ENCODE assay signal across 8 cellular contexts in the genomic region with DNA sequence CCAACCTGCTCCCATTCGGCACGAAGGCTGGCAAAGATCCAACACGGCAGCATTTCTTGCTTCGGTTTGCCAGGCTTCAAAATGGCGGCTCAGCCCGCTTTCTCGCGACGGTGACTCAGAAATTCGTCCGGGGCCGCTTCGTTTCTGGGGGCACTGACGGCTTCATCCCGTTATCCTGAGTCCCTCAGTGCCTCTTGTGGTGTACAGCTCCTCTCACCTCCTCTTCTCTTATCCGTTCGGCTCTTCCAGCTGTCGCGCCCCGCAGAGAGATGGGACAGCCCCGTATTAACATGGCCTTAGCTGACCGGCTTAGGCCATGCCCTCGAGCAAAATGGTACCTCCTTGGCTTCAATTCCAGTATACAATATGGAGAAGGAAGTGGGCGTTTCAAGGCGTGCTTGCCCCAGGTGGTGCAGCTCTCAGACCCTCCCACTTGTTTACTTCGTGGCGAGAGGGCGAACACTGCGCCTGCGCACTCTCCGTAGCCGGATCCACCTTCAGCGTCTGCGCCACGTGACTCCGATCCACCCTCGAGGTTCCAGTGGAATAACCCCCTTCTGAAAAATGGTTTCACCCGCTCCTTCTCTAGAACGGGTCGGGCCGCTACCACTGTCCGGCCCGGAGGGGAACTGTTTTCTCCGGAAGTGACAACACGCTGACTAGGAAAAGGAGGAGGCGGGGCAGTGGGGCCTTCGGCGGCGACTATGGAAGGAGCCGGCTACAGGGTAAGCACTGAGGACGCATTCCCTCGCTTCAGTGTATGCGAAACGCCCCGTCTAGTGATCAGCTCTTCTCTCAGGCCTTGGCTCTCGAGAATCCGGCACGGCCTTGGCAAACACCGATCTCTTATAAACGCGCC. TPM values are rescaled to one million over a fixed set of nuclear protein-coding genes. Genes with fewer than 3 reads are reported as not detected.
DNase-seq lines count a peak whose midpoint lies in the region; ATAC-seq lines count a peak whose summit lies in the region.

A gene (minus strand): TSS at position 336 of the 859 bp plus-strand sequence. CDS start 4,060 bp downstream, outside the sequence.
A gene (plus strand): TSS at position 683 of the 859 bp plus-strand sequence. CDS start 22 bp downstream, at position 705.

- H3K9ac ChIP-seq in NT2/D1 (ENCODE audit: insufficient read length, low read depth) (peak within 1 kb of the TSS; percentile 96), endocrine pancreas (ENCODE audit: control insufficient read depth, insufficient read depth, low read length) (peak within 1 kb of the TSS; percentile 99)

- no peaks in the 10 kb centered on the region for H3K9me3 Mint-ChIP-seq in activated CD8-positive, alpha-beta memory T cell treated with anti-CD3 and anti-CD28 coated beads, Interleukin-2, amount 10 ng/mL, durations not matched to agents 7 days and 5 days (ENCODE audit: low read depth)
- H3K9me3 Mint-ChIP-seq in memory B cell: no peaks in the 10 kb centered on the region

- H3K4me3 ChIP-seq in NT2/D1 (ENCODE audit: insufficient read length, low read depth) (peak within 1 kb of the TSS; percentile 94), endocrine pancreas (ENCODE audit: control insufficient read depth, insufficient read depth, low read length) (peak within 1 kb of the TSS; percentile 69)

- in situ Hi-C loops in Caki2 (cut with HindIII; ENCODE audit: low pct_unique_long_range_greater_than_20kb, low sequenced_read_pairs): no loop called here

- H3K9me3 ChIP-seq in NT2/D1 (ENCODE audit: insufficient read depth, low read length): no peaks in the 10 kb centered on the region
- H3K9me3 ChIP-seq in endocrine pancreas (ENCODE audit: control insufficient read depth, low read length): no peaks in the 10 kb centered on the region

- H3K27me3 ChIP-seq in NT2/D1 (ENCODE audit: insufficient read depth, insufficient read length): no peaks in the 10 kb centered on the region
- no peaks in the 10 kb centered on the region for H3K27me3 ChIP-seq in endocrine pancreas (ENCODE audit: control insufficient read depth, insufficient read depth, low read length)

- DNase-seq in Caki2 (ENCODE audit: low read depth): peak; percentile 100
- DNase-seq in HUDEP-2 (lab: John Stamatoyannopoulos, UW; ENCODE audit: unreplicated experiment in 76 of 76): peak; percentile 98 to 100 (median 100)
- DNase-seq in NT2/D1 (ENCODE audit: low read depth, low spot score): peak; percentile 96
- DNase-seq in activated CD8-positive, alpha-beta memory T cell treated with anti-CD3 and anti-CD28 coated beads, Interleukin-2, amount 10 ng/mL, durations not matched to agents 7 days and 5 days: peak; percentile 100
- peak; percentile 94 to 98 for DNase-seq in memory B cell (ENCODE audit: low spot score in 2 of 2)
- DNase-seq in stimulated activated CD8-positive, alpha-beta memory T cell treated with anti-CD3 and anti-CD28 coated beads, Interleukin-12 subunit alpha, Interleukin-12 subunit beta, amount 100 ng/mL, for 24 hours (ENCODE audit: extremely low read depth): peak; percentile 93

- H3K27ac Mint-ChIP-seq in activated CD8-positive, alpha-beta memory T cell treated with anti-CD3 and anti-CD28 coated beads, Interleukin-2, amount 10 ng/mL, durations not matched to agents 7 days and 5 days: no peak within 1 kb of the TSS
- no peak within 1 kb of the TSS for H3K27ac Mint-ChIP-seq in memory B cell

- H3K4me1 Mint-ChIP-seq in activated CD8-positive, alpha-beta memory T cell treated with anti-CD3 and anti-CD28 coated beads, Interleukin-2, amount 10 ng/mL, durations not matched to agents 7 days and 5 days: peaks cover 33% of the 10 kb centered on the region
- peaks cover 18% of the 10 kb centered on the region for H3K4me1 Mint-ChIP-seq in memory B cell

- CTCF ChIA-PET in activated CD8-positive, alpha-beta memory T cell treated with anti-CD3 and anti-CD28 coated beads, Interleukin-2, amount 10 ng/mL, durations not matched to agents 7 days and 5 days (lab: Charles Lee): interaction anchor here (0.8 to 1.4 kb wide), 5 partner anchors 8 to 200 kb away, joined by 3 to 6 read pairs (median 3); a partner anchor contains a TSS

- H3K36me3 ChIP-seq in NT2/D1 (ENCODE audit: insufficient read depth, insufficient read length, low read length) (peaks cover 66% of the 10 kb centered on the region), endocrine pancreas (ENCODE audit: control insufficient read depth, insufficient read depth, low read length) (peaks cover 3% of the 10 kb centered on the region)

- no peaks in the 10 kb centered on the region for H3K27me3 Mint-ChIP-seq in activated CD8-positive, alpha-beta memory T cell treated with anti-CD3 and anti-CD28 coated beads, Interleukin-2, amount 10 ng/mL, durations not matched to agents 7 days and 5 days
- no peaks in the 10 kb centered on the region for H3K27me3 Mint-ChIP-seq in memory B cell

- peaks cover 15% of the 10 kb centered on the region for H3K4me1 ChIP-seq in NT2/D1 (ENCODE audit: insufficient read depth, insufficient read length)
- H3K4me1 ChIP-seq in endocrine pancreas (ENCODE audit: control insufficient read depth, insufficient read depth, low read length): no peaks in the 10 kb centered on the region

- H3K4me3 Mint-ChIP-seq in activated CD8-positive, alpha-beta memory T cell treated with anti-CD3 and anti-CD28 coated beads, Interleukin-2, amount 10 ng/mL, durations not matched to agents 7 days and 5 days: no peak within 1 kb of the TSS
- H3K4me3 Mint-ChIP-seq in memory B cell: no peak within 1 kb of the TSS

- peaks cover 5% of the 10 kb centered on the region for H3K36me3 Mint-ChIP-seq in activated CD8-positive, alpha-beta memory T cell treated with anti-CD3 and anti-CD28 coated beads, Interleukin-2, amount 10 ng/mL, durations not matched to agents 7 days and 5 days
- H3K36me3 Mint-ChIP-seq in memory B cell: peaks cover 11% of the 10 kb centered on the region

- peak; percentile 50 for ATAC-seq in GM21390 (IDR thresholded peaks at IDR 0.05; ENCODE audit: unreplicated experiment)
- peak; percentile 73 for ATAC-seq in activated CD8-positive, alpha-beta memory T cell treated with anti-CD3 and anti-CD28 coated beads, Interleukin-2, amount 10 ng/mL, durations not matched to agents 7 days and 5 days
- peak; percentile 57 for ATAC-seq in memory B cell (ENCODE audit: low read depth)

RNA-seq across cellular contexts. Expression of the first gene that starts in this region (rescaled TPM):
- 8.0 and 12.9 TPM in 2 replicates for total RNA-seq in Caki2 (2014; rRNA removed; shearing (Covaris generic); ENCODE audit: low replicate concordance)
- total RNA-seq in activated CD8-positive, alpha-beta memory T cell treated with anti-CD3 and anti-CD28 coated beads, Interleukin-2, amount 10 ng/mL, durations not matched to agents 7 days and 5 days: 10 to 100 TPM; 13.4 to 21.2 TPM

RNA-seq across cellular contexts. Expression of the second gene that starts in this region (rescaled TPM):
- 7.1 and 7.8 TPM in 2 replicates for total RNA-seq in Caki2 (2014; rRNA removed; shearing (Covaris generic); ENCODE audit: low replicate concordance)
- 10 to 100 TPM; 26.2 to 39.3 TPM for total RNA-seq in activated CD8-positive, alpha-beta memory T cell treated with anti-CD3 and anti-CD28 coated beads, Interleukin-2, amount 10 ng/mL, durations not matched to agents 7 days and 5 days

Comparison
In these comparisons a context has a peak if more than half of its experiments do, and no peak if none do; other contexts are left out.
1. Peak in every context shown above with its lines: DNase-seq, ATAC-seq and H3K4me3 ChIP-seq.